Comparison of ENCODE assay signal across 21 cellular contexts in the genomic region with DNA sequence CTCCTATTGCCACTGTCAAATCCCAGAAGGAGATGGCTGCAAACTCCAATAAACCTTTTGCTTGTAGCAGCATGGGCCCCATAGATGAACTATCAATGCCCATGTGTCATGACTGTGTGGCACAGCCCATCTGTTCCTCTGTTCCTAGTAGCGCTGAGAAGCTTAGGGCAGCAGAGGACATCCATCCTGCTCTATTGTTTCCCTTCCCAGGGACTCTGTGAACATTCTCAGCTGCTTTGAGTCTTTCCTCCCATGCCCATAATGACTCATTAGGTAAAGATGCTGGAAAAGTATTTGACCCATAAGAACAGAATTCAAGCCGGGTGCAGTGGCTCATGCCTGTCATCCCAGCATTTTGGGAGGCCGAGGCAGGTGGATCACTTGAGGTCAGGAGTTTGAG. TPM values are rescaled to one million over a fixed set of nuclear protein-coding genes. Genes with fewer than 3 reads are reported as not detected.
A peak's percentile ranks its signal among the peaks of the same experiment; 100 is the strongest.
DNase-seq lines count a peak whose midpoint lies in the region; ATAC-seq and TF ChIP-seq lines count a peak whose summit lies in the region.
"Had no signal": no experiment of that assay in that cellular context is flagged by ENCODE, and none has a peak within 500 bp of the region (broad histone marks: within the 10 kb centered on the region; RNA-seq: fewer than 3 reads in every experiment).

No MANE protein-coding gene starts in this region.

- no peaks in the 10 kb centered on the region for H3K27me3 ChIP-seq in AG04450 (ENCODE audit: control insufficient read depth, insufficient read depth, low read length)
- H3K27me3 ChIP-seq: spleen, transverse colon had no signal

- H3K27ac ChIP-seq in AG04450 (ENCODE audit: low read depth, low read length): no peak overlapping the region
- H3K27ac ChIP-seq: lower lobe of right lung, parathyroid adenoma, spleen, transverse colon, VCaP had no signal

- CTCF ChIA-PET in AG04450 (lab: Charles Lee): interaction anchor here (1.7 kb wide), 1 partner anchor 18 kb away, joined by 10 read pairs; no protein-coding TSS in a partner anchor

- no peak for TF ChIP-seq CTCF in AG04450 (IDR thresholded peaks at IDR 0.05; ENCODE audit: low read depth, low read length)

- no peak overlapping the region for H3K4me3 ChIP-seq in AG04450 (ENCODE audit: low read depth, low read length)
- H3K4me3 ChIP-seq: lower lobe of right lung, spleen, transverse colon had no signal

- no peak for ATAC-seq in HG02884 (IDR thresholded peaks at IDR 0.05; ENCODE audit: unreplicated experiment)
- ATAC-seq in GM18873 (IDR thresholded peaks at IDR 0.05; ENCODE audit: low FRiP score, unreplicated experiment): no peak
- ATAC-seq: lower lobe of right lung; naive thymus-derived CD4-positive, alpha-beta T cell had no signal

- no peaks in the 10 kb centered on the region for H3K9me3 ChIP-seq in AG04450 (ENCODE audit: control insufficient read depth, insufficient read depth, low read length)
- H3K9me3 ChIP-seq: lower lobe of right lung, spleen, transverse colon had no signal

- POLR2A ChIA-PET in AG04450 (lab: Yijun Ruan, JAX): interaction anchor here (0.7 kb wide), 1 partner anchor 44 kb away, joined by 10 read pairs; no protein-coding TSS in a partner anchor

- DNase-seq in AG04450 (ENCODE audit: low read depth, low spot score) (peak; percentile 23), NCI-H226 (peak; percentile 67), dermis blood vessel endothelial cell (peak; percentile 75), myocyte (ENCODE audit: low read depth) (peak; percentile 99), OCI-M2 (lab: John Stamatoyannopoulos, UW; ENCODE audit: unreplicated experiment) (no peak)
- DNase-seq in stimulated activated CD8-positive, alpha-beta memory T cell treated with anti-CD3 and anti-CD28 coated beads, Interleukin-4, amount 100 ng/mL, for 48 hours: no peak
- DNase-seq: activated naive CD8-positive, alpha-beta T cell treated with anti-CD3 and anti-CD28 coated beads, Interleukin-2, amount 10 ng/mL, durations not matched to agents 7 days and 5 days; CD4-positive, CD25-positive, alpha-beta regulatory T cell; cerebellar nuclear complex; lower lobe of right lung; naive thymus-derived CD4-positive, alpha-beta T cell; NCI-H1694 treated with DMSO at 0.1 percent for 48 hours; NCI-H345; spleen; transverse colon had no signal

RNA-seq across cellular contexts. Expression of a gene that starts 28.3 kb away (rescaled TPM):
- polyA plus RNA-seq in AG04450 (2011; rRNA removed): 39.3 and 48.2 TPM in 2 replicates
- 9.7 and 15.9 TPM in 2 replicates for polyA minus RNA-seq in AG04450 (2011; rRNA and poly(A)+ RNA removed)
- total RNA-seq in dermis blood vessel endothelial cell: 7.3 and 7.9 TPM in 2 replicates
- 20.7 and 23.2 TPM in 2 replicates for total RNA-seq in myocyte
- 92.7 TPM for polyA plus RNA-seq in myocyte (2012)

RNA-seq across cellular contexts. Expression of a gene that starts 37.4 kb away (rescaled TPM):
- 0.09 and 0.32 TPM in 2 replicates for polyA plus RNA-seq in AG04450 (2011; rRNA removed)
- polyA minus RNA-seq in AG04450 (2011; rRNA and poly(A)+ RNA removed): 0.05 and 0.65 TPM in 2 replicates
- total RNA-seq in dermis blood vessel endothelial cell (not detected in 2 replicates), myocyte (0.03 TPM in 1 of 2 replicates, not detected in the other)
- polyA plus RNA-seq in myocyte (2012): 2.0 TPM
- total RNA-seq: activated naive CD8-positive, alpha-beta T cell treated with anti-CD3 and anti-CD28 coated beads, Interleukin-2, amount 10 ng/mL, durations not matched to agents 7 days and 5 days; CD4-positive, CD25-positive, alpha-beta regulatory T cell; glomerular endothelial cell; MCF 10A; naive thymus-derived CD4-positive, alpha-beta T cell had no signal

RNA-seq across cellular contexts. Expression of a gene that starts 58.0 kb away (rescaled TPM):
- polyA plus RNA-seq in AG04450 (2011; rRNA removed): 5.5 TPM in 2 replicates
- 7.1 and 8.8 TPM in 2 replicates for polyA minus RNA-seq in AG04450 (2011; rRNA and poly(A)+ RNA removed)
- total RNA-seq in dermis blood vessel endothelial cell (not detected in 2 replicates), myocyte (2.6 and 3.1 TPM in 2 replicates)
- 5.7 TPM for polyA plus RNA-seq in myocyte (2012)
- total RNA-seq: activated naive CD8-positive, alpha-beta T cell treated with anti-CD3 and anti-CD28 coated beads, Interleukin-2, amount 10 ng/mL, durations not matched to agents 7 days and 5 days; CD4-positive, CD25-positive, alpha-beta regulatory T cell; glomerular endothelial cell; MCF 10A; naive thymus-derived CD4-positive, alpha-beta T cell had no signal
- polyA plus RNA-seq: CD4-positive, CD25-positive, alpha-beta regulatory T cell; naive thymus-derived CD4-positive, alpha-beta T cell had no signal

Comparison
In these comparisons a context has a peak if more than half of its experiments do, and no peak if none do; other contexts are left out.
1. DNase-seq: peak in AG04450 (single experiment), NCI-H226 (single experiment), dermis blood vessel endothelial cell (single experiment) and myocyte (single experiment); none in OCI-M2 (single experiment) and stimulated activated CD8-positive, alpha-beta memory T cell treated with anti-CD3 and anti-CD28 coated beads, Interleukin-4, amount 100 ng/mL, for 48 hours (single experiment).